In the genomic region with DNA sequence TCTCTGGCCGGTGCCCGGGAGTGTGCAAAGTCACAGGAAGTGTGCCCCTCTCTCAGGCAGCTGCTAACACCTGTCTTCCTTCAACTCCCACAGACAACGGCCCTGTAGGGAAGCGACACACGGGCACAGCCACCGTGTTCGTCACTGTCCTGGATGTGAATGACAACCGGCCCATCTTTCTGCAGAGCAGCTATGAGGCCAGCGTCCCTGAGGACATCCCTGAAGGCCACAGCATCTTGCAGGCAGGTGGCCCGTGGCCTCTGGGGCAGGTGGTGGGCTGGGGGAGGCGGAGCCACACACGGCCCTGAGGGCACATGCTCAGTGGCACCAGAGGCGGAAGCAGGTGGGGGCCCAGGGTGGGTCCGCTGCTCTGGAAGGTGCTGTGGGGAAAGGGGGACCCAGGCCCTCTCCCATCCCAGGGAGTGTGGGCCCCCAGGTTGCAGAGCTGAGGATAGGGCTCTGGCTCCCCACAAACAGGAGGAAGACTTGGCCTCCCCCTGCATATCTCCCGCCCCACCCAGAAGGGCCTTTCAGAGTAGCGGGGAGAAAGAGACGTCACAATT, we compare ENCODE assay signal across 8 cellular contexts. TPM values are rescaled to one million over a fixed set of nuclear protein-coding genes. Genes with fewer than 3 reads are reported as not detected.
A peak's percentile ranks its signal among the peaks of the same experiment; 100 is the strongest.
DNase-seq lines count a peak whose midpoint lies in the region; ATAC-seq and TF ChIP-seq lines count a peak whose summit lies in the region.

No MANE protein-coding gene starts in this region.

- H3K4me3 ChIP-seq in ascending aorta (no peak overlapping the region), mucosa of rectum (ENCODE audit: low read length in 2 of 2) (no peak overlapping the region), testis (no peak overlapping the region)

- H3K27ac Mint-ChIP-seq in activated CD8-positive, alpha-beta memory T cell treated with anti-CD3 and anti-CD28 coated beads, Interleukin-2, amount 10 ng/mL, durations not matched to agents 7 days and 5 days = peak overlapping the region; percentile 98

- peaks cover 42% of the 10 kb centered on the region for H3K4me1 Mint-ChIP-seq in activated CD8-positive, alpha-beta memory T cell treated with anti-CD3 and anti-CD28 coated beads, Interleukin-2, amount 10 ng/mL, durations not matched to agents 7 days and 5 days

- H3K9ac ChIP-seq in mucosa of rectum (ENCODE audit: low read depth in 1 of 2, low read length in 2 of 2) = no peak overlapping the region

- H3K27me3 Mint-ChIP-seq in activated CD8-positive, alpha-beta memory T cell treated with anti-CD3 and anti-CD28 coated beads, Interleukin-2, amount 10 ng/mL, durations not matched to agents 7 days and 5 days = no peaks in the 10 kb centered on the region

- H3K27me3 ChIP-seq in ascending aorta (no peaks in the 10 kb centered on the region), mucosa of rectum (ENCODE audit: control insufficient read depth in 2 of 2, insufficient read depth in 2 of 2, low read length in 2 of 2) (no peaks in the 10 kb centered on the region), testis (no peaks in the 10 kb centered on the region)

- no peak for ATAC-seq in activated CD8-positive, alpha-beta memory T cell treated with anti-CD3 and anti-CD28 coated beads, Interleukin-2, amount 10 ng/mL, durations not matched to agents 7 days and 5 days

- no peaks in the 10 kb centered on the region for H3K36me3 Mint-ChIP-seq in activated CD8-positive, alpha-beta memory T cell treated with anti-CD3 and anti-CD28 coated beads, Interleukin-2, amount 10 ng/mL, durations not matched to agents 7 days and 5 days

- CTCF ChIA-PET in activated CD8-positive, alpha-beta memory T cell treated with anti-CD3 and anti-CD28 coated beads, Interleukin-2, amount 10 ng/mL, durations not matched to agents 7 days and 5 days (lab: Charles Lee) = interaction anchor here (0.8 to 16.3 kb wide), 8 partner anchors 9 to 184 kb away, joined by 3 to 235 read pairs (median 12); a partner anchor contains a TSS

- H3K27ac ChIP-seq in ascending aorta (peak overlapping the region; percentile 86 to 89), mucosa of rectum (ENCODE audit: low read depth in 2 of 2, low read length in 2 of 2) (peak overlapping the region; percentile 13 to 84), testis (peak overlapping the region; percentile 74 to 83)

- peak overlapping the region; percentile 60 for H3K4me3 Mint-ChIP-seq in activated CD8-positive, alpha-beta memory T cell treated with anti-CD3 and anti-CD28 coated beads, Interleukin-2, amount 10 ng/mL, durations not matched to agents 7 days and 5 days

- 76 to 78% methylated on average over 7 to 17 of the region's 17 CpGs for WGBS in testis, 2 donors

- DNase-seq in activated CD8-positive, alpha-beta memory T cell treated with anti-CD3 and anti-CD28 coated beads, Interleukin-2, amount 10 ng/mL, durations not matched to agents 7 days and 5 days = peak; percentile 64
- no peak for DNase-seq in activated CD8-positive, alpha-beta memory T cell treated with anti-CD3 and anti-CD28 coated beads, Interleukin-2, amount 50 U/mL, for 48 hours
- DNase-seq in ascending aorta (ENCODE audit: low spot score in 2 of 2) (no peak), testis (no peak), dedifferentiated amniotic fluid mesenchymal stem cell (ENCODE audit: extremely low spot score) (no peak), inferior parietal cortex (ENCODE audit: extremely low spot score) (no peak), midbrain (lab: John Stamatoyannopoulos, UW) (no peak)

- intact Hi-C loops in ascending aorta (cut with DNase I) (loop anchor here (1.0 to 10.0 kb wide), 3 partner anchors 61 to 395 kb away; a partner anchor contains a TSS), testis (cut with DNase I; ENCODE audit: low total_unique reads) (loop anchor here (10.0 kb wide), 1 partner anchor 62 kb away; a partner anchor contains a TSS)

- no peaks in the 10 kb centered on the region for H3K9me3 Mint-ChIP-seq in activated CD8-positive, alpha-beta memory T cell treated with anti-CD3 and anti-CD28 coated beads, Interleukin-2, amount 10 ng/mL, durations not matched to agents 7 days and 5 days (ENCODE audit: low read depth)

- H3K9me3 ChIP-seq in ascending aorta (no peaks in the 10 kb centered on the region), mucosa of rectum (ENCODE audit: control insufficient read depth in 2 of 2, low read length in 2 of 2) (no peaks in the 10 kb centered on the region), testis (no peaks in the 10 kb centered on the region)

- no peak for TF ChIP-seq CTCF in ascending aorta (IDR thresholded peaks at IDR 0.05)
- no peak for TF ChIP-seq CTCF in testis (IDR thresholded peaks at IDR 0.05)

- H3K36me3 ChIP-seq in ascending aorta (no peaks in the 10 kb centered on the region), mucosa of rectum (ENCODE audit: control insufficient read depth in 2 of 2, insufficient read depth in 2 of 2, low read length in 2 of 2) (no peaks in the 10 kb centered on the region), testis (ENCODE audit: low read depth, missing control alignments) (no peaks in the 10 kb centered on the region)

- no peak for TF ChIP-seq POLR2A in testis (IDR thresholded peaks at IDR 0.05)

- H3K4me1 ChIP-seq in ascending aorta = peaks cover 22 to 36% of the 10 kb centered on the region in 2 donors
- H3K4me1 ChIP-seq in mucosa of rectum (ENCODE audit: control insufficient read depth in 2 of 2, insufficient read depth in 2 of 2, low read length in 2 of 2) = peaks cover 29% of the 10 kb centered on the region in 2 donors
- H3K4me1 ChIP-seq in testis = peaks cover 30% of the 10 kb centered on the region

RNA-seq across cellular contexts. Expression of a gene that starts 6.9 kb away (rescaled TPM):
- under 1 TPM; 0.18 to 0.26 TPM for total RNA-seq in activated CD8-positive, alpha-beta memory T cell treated with anti-CD3 and anti-CD28 coated beads, Interleukin-2, amount 10 ng/mL, durations not matched to agents 7 days and 5 days
- total RNA-seq in ascending aorta (not detected), testis (under 1 TPM; 0.47 to 0.87 TPM)
- 1.7 TPM for polyA plus RNA-seq in testis (ENCODE audit: insufficient read depth, low read depth, low replicate concordance)
